7 cellular contexts compared by ENCODE assay signal in the genomic region with DNA sequence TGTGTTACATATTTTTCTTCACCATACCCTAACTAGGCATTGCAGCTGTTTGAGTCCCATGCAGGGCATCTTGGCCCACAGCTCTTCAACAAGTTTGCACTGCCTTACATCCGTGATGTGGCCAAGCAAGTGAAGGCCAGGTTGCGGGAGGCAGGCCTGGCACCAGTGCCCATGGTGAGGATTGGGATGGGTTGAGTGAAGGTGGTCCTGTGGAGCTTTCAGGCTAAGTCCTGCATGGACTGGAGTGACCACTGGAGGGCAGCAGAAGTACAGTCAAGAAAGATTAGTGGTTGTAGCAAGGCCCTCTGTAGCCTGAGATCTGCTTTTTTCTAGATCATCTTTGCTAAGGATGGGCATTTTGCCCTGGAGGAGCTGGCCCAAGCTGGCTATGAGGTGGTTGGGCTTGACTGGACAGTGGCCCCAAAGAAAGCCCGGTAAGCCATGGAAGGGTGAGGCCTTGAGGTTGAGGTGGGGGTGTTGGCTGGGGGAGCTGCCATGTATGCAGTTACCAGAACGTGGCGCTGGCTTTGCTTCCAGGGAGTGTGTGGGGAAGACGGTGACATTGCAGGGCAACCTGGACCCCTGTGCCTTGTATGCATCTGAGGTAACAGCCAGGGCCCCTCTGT. TPM values are rescaled to one million over a fixed set of nuclear protein-coding genes. Genes with fewer than 3 reads are reported as not detected.
DNase-seq lines count a peak whose midpoint lies in the region; ATAC-seq, FAIRE-seq and TF ChIP-seq lines count a peak whose summit lies in the region.

No MANE protein-coding gene starts in this region.

- H3K9me3 ChIP-seq in K562 (replicated peaks; ENCODE audit: control insufficient read depth, insufficient read depth, low read depth, low read length), result no peaks in the 10 kb centered on the region

- peak; percentile 91 for TF ChIP-seq CTCF in GM13977 (IDR thresholded peaks at IDR 0.05; ENCODE audit: extremely low read depth, insufficient read depth, missing control alignments)
- TF ChIP-seq CTCF in K562 (IDR thresholded peaks at IDR 0.05 in 2 of 3, conservative IDR thresholded peaks at IDR 0.05 in 1 of 3; ENCODE audit: insufficient read depth in 2 of 3, low read depth in 1 of 3, low read length in 3 of 3), result peak; percentile 86 to 99 (median 86)

- POLR2A ChIA-PET in K562 (lab: Yijun Ruan, JAX), result interaction anchor here (0.6 to 8.7 kb wide), 26 partner anchors 10 to 507 kb away, joined by 3 to 113 read pairs (median 4); partner anchors contain the start of genes BTBD19, EIF2B3, HPDL and MUTYH

- TF ChIP-seq EP300 in K562 (IDR thresholded peaks at IDR 0.05; ENCODE audit: low read length), result no peak

- H3K4me2 ChIP-seq in K562 (ENCODE audit: insufficient read depth, low read length), result peak overlapping the region; percentile 95

- peak overlapping the region; percentile 22 to 65 (median 51) for H3K4me3 Mint-ChIP-seq in immature natural killer cell

- H3K9me3 Mint-ChIP-seq in immature natural killer cell, result no peaks in the 10 kb centered on the region

- peak overlapping the region; percentile 86 for H3K4me3 ChIP-seq in K562

- WGBS in K562 (ENCODE audit: insufficient coverage, low coverage, missing lambda C conversion rate), result 12% methylated on average over 6 of the region's 6 CpGs

- H3K9me1 ChIP-seq in K562 (ENCODE audit: control insufficient read depth, insufficient read depth, low read length), result peaks cover 9% of the 10 kb centered on the region

- CTCF ChIA-PET in K562 (lab: Yijun Ruan, JAX; ENCODE audit: low intra/inter-chr PET ratio), result interaction anchor here (0.5 to 4.6 kb wide), 8 partner anchors 178 to 485 kb away, joined by 3 to 58 read pairs (median 5); partner anchors contain the start of genes CCDC163 and MMACHC

- peaks cover 35% of the 10 kb centered on the region for H3K36me3 ChIP-seq in K562 (ENCODE audit: control insufficient read depth, insufficient read depth, low read length)

- peak; percentile 39 for ATAC-seq in K562
- no peak for ATAC-seq in GM18498 (IDR thresholded peaks at IDR 0.05; ENCODE audit: unreplicated experiment)

- H3K79me2 ChIP-seq in K562 (ENCODE audit: control insufficient read depth, insufficient read depth, low read length), result peaks cover 47% of the 10 kb centered on the region

- intact Hi-C loops in K562 (cut with micrococcal nuclease), result loop anchor here (1.0 to 10.0 kb wide), 6 partner anchors 73 to 560 kb away; partner anchors contain the start of gene ZSWIM5

- H3K27me3 ChIP-seq in K562 (ENCODE audit: control insufficient read depth in 2 of 2, insufficient read depth in 2 of 2, low read length in 2 of 2), result no peaks in the 10 kb centered on the region

- no TSS peak for BruUV-seq in K562 (replicated peaks; lab: Mats Ljungman, UMichigan)

- peak overlapping the region; percentile 85; the same call in 2 of the 3 replicates for H3K27ac ChIP-seq in K562 (ENCODE audit: extremely low read depth, low read depth, low read length)

- DNase-seq in GM13977 (ENCODE audit: low spot score), result peak; percentile 78
- DNase-seq in NCI-H2107 treated with DMSO at 0.1 percent for 48 hours (lab: John Stamatoyannopoulos, UW; ENCODE audit: unreplicated experiment), result peak; percentile 84
- peak; percentile 71 for DNase-seq in UCSD-AML1 (lab: John Stamatoyannopoulos, UW; ENCODE audit: unreplicated experiment)
- DNase-seq in K562 (ENCODE audit: extremely low read depth in 1 of 4, low spot score in 3 of 4), result peak; percentile 68 to 91 (median 72)
- DNase-seq in immature natural killer cell, result peak; percentile 72 to 79 (median 73)
- DNase-seq in stimulated activated CD4-positive, alpha-beta T cell treated with anti-CD3 and anti-CD28 coated beads, Interleukin-12 subunit alpha, Interleukin-12 subunit beta, amount 100 ng/mL, for 4 hours, result peak; percentile 72

- FAIRE-seq in K562 (lab: Jason Lieb, UNC), result peak; percentile 73

- peak overlapping the region; percentile 83 to 84 for H3K9ac ChIP-seq in K562 (ENCODE audit: insufficient read depth in 1 of 2, low read depth in 2 of 2, low read length in 2 of 2)

- H3K27me3 Mint-ChIP-seq in immature natural killer cell (ENCODE audit: low read depth in 3 of 3), result peaks cover 2 to 3% (median 2%) of the 10 kb centered on the region in 3 donors

- peaks cover 38 to 47% of the 10 kb centered on the region in 2 donors for H3K4me1 Mint-ChIP-seq in immature natural killer cell

- peaks cover 24% of the 10 kb centered on the region; the same call in 1 of the 2 replicates for H4K20me1 ChIP-seq in K562 (replicated peaks; ENCODE audit: control insufficient read depth, insufficient read depth, low read length)

- TF ChIP-seq POLR2A in K562 (conservative IDR thresholded peaks at IDR 0.05), result no peak; the same call in 1 of the 2 replicates

- TF ChIP-seq RAD21 in K562 (CRISPR knock-in tag; conservative IDR thresholded peaks at IDR 0.05 in 1 of 2, IDR thresholded peaks at IDR 0.05 in 1 of 2), result peak; percentile 93

- H3K4me1 ChIP-seq in K562 (replicated peaks in 1 of 2; ENCODE audit: control insufficient read depth in 2 of 2, insufficient read depth in 2 of 2, low read length in 2 of 2), result peaks cover 44 to 48% of the 10 kb centered on the region in 2 experiments

- peaks cover 0 to 5% (median 4%) of the 10 kb centered on the region in 3 donors for H3K36me3 Mint-ChIP-seq in immature natural killer cell

- H3K27ac Mint-ChIP-seq in immature natural killer cell, result peak overlapping the region; percentile 55 to 71 (median 64)

- in situ Hi-C loops in GM13977 (cut with MboI; ENCODE audit: low pct_unique_long_range_greater_than_20kb, low sequenced_read_pairs, unreplicated experiment) (loop anchor here (5.0 to 25.0 kb wide), 2 partner anchors 288 to 473 kb away; partner anchors contain the start of gene TESK2), K562 (cut with MboI) (loop anchor here (5.0 kb wide), 4 partner anchors 177 to 478 kb away; partner anchors contain the start of gene TESK2)

- no peak overlapping the region for H2AFZ ChIP-seq in K562 (ENCODE audit: low read depth, low read length)

RNA-seq across cellular contexts. Expression of gene UROD, which starts 2.5 kb away (rescaled TPM):
- total RNA-seq in K562 (2011; cell fraction: chromatin; rRNA removed; ENCODE audit: low replicate concordance), result 626 and 1,262 TPM in 2 replicates
- 1,054 and 1,087 TPM in 2 replicates for total RNA-seq in K562 (2011; cell fraction: nucleolus; rRNA removed)
- total RNA-seq in K562 (2011; cell fraction: nucleoplasm; rRNA removed), result 885 and 908 TPM in 2 replicates
- 781 and 785 TPM in 2 replicates for total RNA-seq in K562 (2014; rRNA removed)
- 415 and 533 TPM in 2 replicates for total RNA-seq in K562 (2014; rRNA removed; fragmentation: Illumina TruSeq; extraction: Trizol)
- total RNA-seq in K562 (2015; rRNA removed; fragmentation: Illumina TruSeq; extraction: Trizol), result 534 and 555 TPM in 2 replicates
- total RNA-seq in K562 (2021), result 636 and 644 TPM in 2 replicates
- 1,018 and 1,100 TPM in 2 replicates for polyA plus RNA-seq in K562 (2011; rRNA removed)
- polyA plus RNA-seq in K562 (2011; cell fraction: cytosol; rRNA removed), result 1,522 and 2,076 TPM in 2 replicates
- polyA plus RNA-seq in K562 (2011; cell fraction: nucleus; rRNA removed), result 2,252 and 2,347 TPM in 2 replicates
- 601 and 622 TPM in 2 replicates for polyA plus RNA-seq in K562 (2012)
- polyA plus RNA-seq in K562 (2014; fragmentation: Illumina TruSeq; extraction: Trizol), result 977 and 1,110 TPM in 2 replicates
- polyA plus RNA-seq in K562 (2014; fragmentation: Nextera tagmentation; extraction: Ambion mirVana), result 1,000 to 10,000 TPM; 2,545 to 2,933 TPM
- 1,156 and 1,201 TPM in 2 replicates for polyA plus RNA-seq in K562 (2014; rRNA removed)
- 505 and 658 TPM in 2 replicates for polyA minus RNA-seq in K562 (2011; rRNA and poly(A)+ RNA removed)
- 286 and 319 TPM in 2 replicates for polyA minus RNA-seq in K562 (2011; cell fraction: cytosol; rRNA and poly(A)+ RNA removed)
- 356 and 526 TPM in 2 replicates for polyA minus RNA-seq in K562 (2011; cell fraction: nucleus; rRNA and poly(A)+ RNA removed)
- 100 to 1,000 TPM in 2 of 3 donors, 10 to 100 TPM in 1; 67.6 to 110 (median 102) TPM for polyA plus RNA-seq in immature natural killer cell

RNA-seq across cellular contexts. Expression of gene HECTD3, which starts 3.4 kb away (rescaled TPM):
- 71.0 and 140 TPM in 2 replicates for total RNA-seq in K562 (2011; cell fraction: chromatin; rRNA removed; ENCODE audit: low replicate concordance)
- total RNA-seq in K562 (2011; cell fraction: nucleolus; rRNA removed), result 70.4 and 73.5 TPM in 2 replicates
- 74.3 and 95.3 TPM in 2 replicates for total RNA-seq in K562 (2011; cell fraction: nucleoplasm; rRNA removed)
- total RNA-seq in K562 (2014; rRNA removed), result 18.9 and 24.5 TPM in 2 replicates
- total RNA-seq in K562 (2014; rRNA removed; fragmentation: Illumina TruSeq; extraction: Trizol), result 12.4 and 15.0 TPM in 2 replicates
- total RNA-seq in K562 (2015; rRNA removed; fragmentation: Illumina TruSeq; extraction: Trizol), result 15.3 and 16.9 TPM in 2 replicates
- total RNA-seq in K562 (2021), result 50.7 and 50.8 TPM in 2 replicates
- 37.8 and 45.2 TPM in 2 replicates for polyA plus RNA-seq in K562 (2011; rRNA removed)
- polyA plus RNA-seq in K562 (2011; cell fraction: cytosol; rRNA removed), result 50.2 and 64.7 TPM in 2 replicates
- 125 TPM in 2 replicates for polyA plus RNA-seq in K562 (2011; cell fraction: nucleus; rRNA removed)
- polyA plus RNA-seq in K562 (2012), result 41.1 and 54.2 TPM in 2 replicates
- 42.2 and 43.9 TPM in 2 replicates for polyA plus RNA-seq in K562 (2014; fragmentation: Illumina TruSeq; extraction: Trizol)
- 1 to 10 TPM; 6.3 to 9.8 TPM for polyA plus RNA-seq in K562 (2014; fragmentation: Nextera tagmentation; extraction: Ambion mirVana)
- polyA plus RNA-seq in K562 (2014; rRNA removed), result 32.4 and 42.2 TPM in 2 replicates
- 50.3 and 71.9 TPM in 2 replicates for polyA minus RNA-seq in K562 (2011; rRNA and poly(A)+ RNA removed)
- 28.9 and 35.3 TPM in 2 replicates for polyA minus RNA-seq in K562 (2011; cell fraction: cytosol; rRNA and poly(A)+ RNA removed)
- polyA minus RNA-seq in K562 (2011; cell fraction: nucleus; rRNA and poly(A)+ RNA removed), result 21.5 and 27.9 TPM in 2 replicates
- polyA plus RNA-seq in immature natural killer cell, result 10 to 100 TPM in 2 of 3 donors, 1 to 10 TPM in 1; 8.2 to 22.4 (median 17.5) TPM

RNA-seq across cellular contexts. Expression of gene EIF2B3, which starts 28.1 kb away (rescaled TPM):
- 135 and 205 TPM in 2 replicates for total RNA-seq in K562 (2011; cell fraction: chromatin; rRNA removed; ENCODE audit: low replicate concordance)
- 72.0 and 79.1 TPM in 2 replicates for total RNA-seq in K562 (2011; cell fraction: nucleolus; rRNA removed)
- total RNA-seq in K562 (2011; cell fraction: nucleoplasm; rRNA removed), result 103 and 112 TPM in 2 replicates
- 94.5 and 101 TPM in 2 replicates for total RNA-seq in K562 (2014; rRNA removed)
- 184 and 199 TPM in 2 replicates for total RNA-seq in K562 (2014; rRNA removed; fragmentation: Illumina TruSeq; extraction: Trizol)
- 141 and 149 TPM in 2 replicates for total RNA-seq in K562 (2015; rRNA removed; fragmentation: Illumina TruSeq; extraction: Trizol)
- total RNA-seq in K562 (2021), result 124 and 127 TPM in 2 replicates
- 119 and 161 TPM in 2 replicates for polyA plus RNA-seq in K562 (2011; rRNA removed)
- polyA plus RNA-seq in K562 (2011; cell fraction: cytosol; rRNA removed), result 52.0 and 80.5 TPM in 2 replicates
- polyA plus RNA-seq in K562 (2011; cell fraction: nucleus; rRNA removed), result 26.0 and 39.6 TPM in 2 replicates
- polyA plus RNA-seq in K562 (2012), result 57.6 and 118 TPM in 2 replicates
- 128 and 148 TPM in 2 replicates for polyA plus RNA-seq in K562 (2014; fragmentation: Illumina TruSeq; extraction: Trizol)
- 100 to 1,000 TPM; 393 to 523 TPM for polyA plus RNA-seq in K562 (2014; fragmentation: Nextera tagmentation; extraction: Ambion mirVana)
- polyA plus RNA-seq in K562 (2014; rRNA removed), result 118 and 121 TPM in 2 replicates
- polyA minus RNA-seq in K562 (2011; rRNA and poly(A)+ RNA removed), result 217 and 243 TPM in 2 replicates
- 41.9 and 56.7 TPM in 2 replicates for polyA minus RNA-seq in K562 (2011; cell fraction: cytosol; rRNA and poly(A)+ RNA removed)
- 64.4 and 88.5 TPM in 2 replicates for polyA minus RNA-seq in K562 (2011; cell fraction: nucleus; rRNA and poly(A)+ RNA removed)
- polyA plus RNA-seq in immature natural killer cell, result 10 to 100 TPM; 18.1 to 32.7 (median 24.4) TPM

Comparison
In these comparisons a context has a peak if more than half of its experiments do, and no peak if none do; other contexts are left out.
1. RNA of gene UROD, which starts 2.5 kb away (polyA plus RNA-seq): 601 to 2,933 TPM in K562; 67.6 to 110 TPM in immature natural killer cell; every median in the first group is over 4 times any median in the second.
2. Peak in every context shown above with its lines, with median percentiles within 50 percentile points of each other: DNase-seq.